Comparison of ENCODE assay signal across 1 cellular context in the genomic region with DNA sequence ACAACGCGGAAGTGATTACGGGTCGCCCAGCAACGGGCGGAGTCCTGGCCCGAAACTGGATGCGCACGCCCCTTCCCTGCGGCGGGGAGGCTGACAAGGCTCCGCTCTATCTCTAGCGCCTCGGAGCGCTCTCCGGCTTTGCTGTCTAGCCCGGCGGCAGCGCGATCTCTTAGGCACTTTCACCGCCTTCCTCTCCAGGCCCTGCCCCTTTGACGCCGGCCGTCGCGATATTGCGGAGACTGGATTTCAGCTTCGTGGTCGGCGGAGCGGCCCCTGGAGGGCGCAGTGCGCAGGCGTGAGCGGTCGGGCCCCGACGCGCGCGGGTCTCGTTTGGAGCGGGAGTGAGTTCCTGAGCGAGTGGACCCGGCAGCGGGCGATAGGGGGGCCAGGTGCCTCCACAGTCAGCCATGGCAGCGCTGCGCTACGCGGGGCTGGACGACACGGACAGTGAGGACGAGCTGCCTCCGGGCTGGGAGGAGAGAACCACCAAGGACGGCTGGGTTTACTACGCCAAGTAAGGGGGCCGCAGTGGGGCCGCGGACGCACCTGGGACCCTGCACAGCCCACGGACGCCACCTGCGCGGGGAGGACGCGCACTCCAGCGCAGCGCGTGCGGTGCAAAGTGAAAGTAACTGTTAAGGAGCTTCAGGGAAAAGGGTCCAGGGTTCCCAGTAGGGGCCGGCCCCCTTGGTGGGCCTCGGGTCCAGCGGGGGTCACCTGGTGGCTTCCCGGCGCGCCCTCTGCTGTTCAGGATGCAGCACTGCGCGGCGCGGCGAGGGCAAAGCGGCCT.
TF ChIP-seq lines count a peak whose summit lies in the region.

A gene (plus strand): TSS at position 283 of the 790 bp plus-strand sequence.

TF ChIP-seq in A549, 52 proteins besides CTCF, POLR2A, EP300 and RAD21 (continued from another document):
- TF ChIP-seq, protein P1, sequence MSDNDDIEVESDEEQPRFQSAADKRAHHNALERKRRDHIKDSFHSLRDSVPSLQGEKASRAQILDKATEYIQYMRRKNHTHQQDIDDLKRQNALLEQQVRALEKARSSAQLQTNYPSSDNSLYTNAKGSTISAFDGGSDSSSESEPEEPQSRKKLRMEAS (IDR thresholded peaks at IDR 0.05), result peak; percentile 58
- no peak for TF ChIP-seq BHLHE40 (IDR thresholded peaks at IDR 0.05; ENCODE audit: low read depth, low read length)
- TF ChIP-seq CBX2 (IDR thresholded peaks at IDR 0.05; ENCODE audit: borderline replicate concordance, low read depth), result no peak
- TF ChIP-seq RNF2 (IDR thresholded peaks at IDR 0.05; ENCODE audit: borderline replicate concordance, low read depth), result no peak
- no peak for TF ChIP-seq ESRRA (IDR thresholded peaks at IDR 0.05; ENCODE audit: borderline replicate concordance, low read length)
- no peak for TF ChIP-seq SREBF2 (IDR thresholded peaks at IDR 0.05)
- peak; percentile 76; the same call in 1 of the 2 replicates for TF ChIP-seq MYC (IDR thresholded peaks at IDR 0.05; ENCODE audit: borderline replicate concordance, low read length)
- no peak for TF ChIP-seq NPAS2 (CRISPR knock-in tag; IDR thresholded peaks at IDR 0.05; ENCODE audit: borderline replicate concordance)
- no peak; the same call in 1 of the 2 replicates for TF ChIP-seq CHD4 (IDR thresholded peaks at IDR 0.05; ENCODE audit: borderline replicate concordance)
- peak; percentile 72 for TF ChIP-seq SMC3 (IDR thresholded peaks at IDR 0.05)
- no peak for TF ChIP-seq EHF (CRISPR knock-in tag; IDR thresholded peaks at IDR 0.05)
- TF ChIP-seq ZC3H11A (IDR thresholded peaks at IDR 0.05), result no peak
- TF ChIP-seq RFX5 (IDR thresholded peaks at IDR 0.05), result peak; percentile 84
- TF ChIP-seq GATA3 (IDR thresholded peaks at IDR 0.05; ENCODE audit: borderline replicate concordance), result no peak
- no peak for TF ChIP-seq RARB (CRISPR knock-in tag; IDR thresholded peaks at IDR 0.05)
- no peak for TF ChIP-seq HEYL (CRISPR knock-in tag; IDR thresholded peaks at IDR 0.05)
- TF ChIP-seq TFCP2L1 (CRISPR knock-in tag; IDR thresholded peaks at IDR 0.05), result no peak
- TF ChIP-seq, protein P2, sequence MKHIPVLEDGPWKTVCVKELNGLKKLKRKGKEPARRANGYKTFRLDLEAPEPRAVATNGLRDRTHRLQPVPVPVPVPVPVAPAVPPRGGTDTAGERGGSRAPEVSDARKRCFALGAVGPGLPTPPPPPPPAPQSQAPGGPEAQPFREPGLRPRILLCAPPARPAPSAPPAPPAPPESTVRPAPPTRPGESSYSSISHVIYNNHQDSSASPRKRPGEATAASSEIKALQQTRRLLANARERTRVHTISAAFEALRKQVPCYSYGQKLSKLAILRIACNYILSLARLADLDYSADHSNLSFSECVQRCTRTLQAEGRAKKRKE (CRISPR knock-in tag; IDR thresholded peaks at IDR 0.05; ENCODE audit: low read depth), result no peak
- TF ChIP-seq, protein P3, sequence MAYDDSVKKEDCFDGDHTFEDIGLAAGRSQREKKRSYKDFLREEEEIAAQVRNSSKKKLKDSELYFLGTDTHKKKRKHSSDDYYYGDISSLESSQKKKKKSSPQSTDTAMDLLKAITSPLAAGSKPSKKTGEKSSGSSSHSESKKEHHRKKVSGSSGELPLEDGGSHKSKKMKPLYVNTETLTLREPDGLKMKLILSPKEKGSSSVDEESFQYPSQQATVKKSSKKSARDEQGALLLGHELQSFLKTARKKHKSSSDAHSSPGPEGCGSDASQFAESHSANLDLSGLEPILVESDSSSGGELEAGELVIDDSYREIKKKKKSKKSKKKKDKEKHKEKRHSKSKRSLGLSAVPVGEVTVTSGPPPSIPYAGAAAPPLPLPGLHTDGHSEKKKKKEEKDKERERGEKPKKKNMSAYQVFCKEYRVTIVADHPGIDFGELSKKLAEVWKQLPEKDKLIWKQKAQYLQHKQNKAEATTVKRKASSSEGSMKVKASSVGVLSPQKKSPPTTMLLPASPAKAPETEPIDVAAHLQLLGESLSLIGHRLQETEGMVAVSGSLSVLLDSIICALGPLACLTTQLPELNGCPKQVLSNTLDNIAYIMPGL (CRISPR knock-in tag; IDR thresholded peaks at IDR 0.05; ENCODE audit: borderline replicate concordance), result 0 out of 2 replicates have a peak, but pooled peaks have one; percentile 66
- TF ChIP-seq KDM5A (IDR thresholded peaks at IDR 0.05), result no peak
- TF ChIP-seq, protein P4, sequence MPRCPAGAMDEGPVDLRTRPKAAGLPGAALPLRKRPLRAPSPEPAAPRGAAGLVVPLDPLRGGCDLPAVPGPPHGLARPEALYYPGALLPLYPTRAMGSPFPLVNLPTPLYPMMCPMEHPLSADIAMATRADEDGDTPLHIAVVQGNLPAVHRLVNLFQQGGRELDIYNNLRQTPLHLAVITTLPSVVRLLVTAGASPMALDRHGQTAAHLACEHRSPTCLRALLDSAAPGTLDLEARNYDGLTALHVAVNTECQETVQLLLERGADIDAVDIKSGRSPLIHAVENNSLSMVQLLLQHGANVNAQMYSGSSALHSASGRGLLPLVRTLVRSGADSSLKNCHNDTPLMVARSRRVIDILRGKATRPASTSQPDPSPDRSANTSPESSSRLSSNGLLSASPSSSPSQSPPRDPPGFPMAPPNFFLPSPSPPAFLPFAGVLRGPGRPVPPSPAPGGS (IDR thresholded peaks at IDR 0.05), result no peak
- no peak for TF ChIP-seq CBX8 (IDR thresholded peaks at IDR 0.05)
- TF ChIP-seq, protein P5, sequence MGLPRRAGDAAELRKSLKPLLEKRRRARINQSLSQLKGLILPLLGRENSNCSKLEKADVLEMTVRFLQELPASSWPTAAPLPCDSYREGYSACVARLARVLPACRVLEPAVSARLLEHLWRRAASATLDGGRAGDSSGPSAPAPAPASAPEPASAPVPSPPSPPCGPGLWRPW (IDR thresholded peaks at IDR 0.05), result no peak
- TF ChIP-seq HOXB13 (CRISPR knock-in tag; IDR thresholded peaks at IDR 0.05; ENCODE audit: low read depth), result no peak
- no peak for TF ChIP-seq HOXA7 (CRISPR knock-in tag; IDR thresholded peaks at IDR 0.05)
- no peak for TF ChIP-seq MAFK (IDR thresholded peaks at IDR 0.05; ENCODE audit: partially characterized antibody)
- no peak for TF ChIP-seq FOSL2 (IDR thresholded peaks at IDR 0.05)
- no peak for TF ChIP-seq FOSL2 (CRISPR knock-in tag; IDR thresholded peaks at IDR 0.05)
- no peak for TF ChIP-seq EHMT2 (IDR thresholded peaks at IDR 0.05; ENCODE audit: low read depth)
- TF ChIP-seq KDM1A (IDR thresholded peaks at IDR 0.05; ENCODE audit: low read depth), result no peak
- TF ChIP-seq, protein P6, sequence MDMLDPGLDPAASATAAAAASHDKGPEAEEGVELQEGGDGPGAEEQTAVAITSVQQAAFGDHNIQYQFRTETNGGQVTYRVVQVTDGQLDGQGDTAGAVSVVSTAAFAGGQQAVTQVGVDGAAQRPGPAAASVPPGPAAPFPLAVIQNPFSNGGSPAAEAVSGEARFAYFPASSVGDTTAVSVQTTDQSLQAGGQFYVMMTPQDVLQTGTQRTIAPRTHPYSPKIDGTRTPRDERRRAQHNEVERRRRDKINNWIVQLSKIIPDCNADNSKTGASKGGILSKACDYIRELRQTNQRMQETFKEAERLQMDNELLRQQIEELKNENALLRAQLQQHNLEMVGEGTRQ (IDR thresholded peaks at IDR 0.05), result no peak
- no peak for TF ChIP-seq JUNB (IDR thresholded peaks at IDR 0.05)
- TF ChIP-seq FOXS1 (CRISPR knock-in tag; IDR thresholded peaks at IDR 0.05), result no peak
- TF ChIP-seq, protein P7, sequence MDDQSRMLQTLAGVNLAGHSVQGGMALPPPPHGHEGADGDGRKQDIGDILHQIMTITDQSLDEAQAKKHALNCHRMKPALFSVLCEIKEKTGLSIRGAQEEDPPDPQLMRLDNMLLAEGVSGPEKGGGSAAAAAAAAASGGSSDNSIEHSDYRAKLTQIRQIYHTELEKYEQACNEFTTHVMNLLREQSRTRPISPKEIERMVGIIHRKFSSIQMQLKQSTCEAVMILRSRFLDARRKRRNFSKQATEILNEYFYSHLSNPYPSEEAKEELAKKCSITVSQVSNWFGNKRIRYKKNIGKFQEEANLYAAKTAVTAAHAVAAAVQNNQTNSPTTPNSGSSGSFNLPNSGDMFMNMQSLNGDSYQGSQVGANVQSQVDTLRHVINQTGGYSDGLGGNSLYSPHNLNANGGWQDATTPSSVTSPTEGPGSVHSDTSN (IDR thresholded peaks at IDR 0.05), result 0 out of 2 replicates have a peak, but pooled peaks have one; percentile 4
TF ChIP-seq in A549: peak in this region for 11.
